In the genomic region with DNA sequence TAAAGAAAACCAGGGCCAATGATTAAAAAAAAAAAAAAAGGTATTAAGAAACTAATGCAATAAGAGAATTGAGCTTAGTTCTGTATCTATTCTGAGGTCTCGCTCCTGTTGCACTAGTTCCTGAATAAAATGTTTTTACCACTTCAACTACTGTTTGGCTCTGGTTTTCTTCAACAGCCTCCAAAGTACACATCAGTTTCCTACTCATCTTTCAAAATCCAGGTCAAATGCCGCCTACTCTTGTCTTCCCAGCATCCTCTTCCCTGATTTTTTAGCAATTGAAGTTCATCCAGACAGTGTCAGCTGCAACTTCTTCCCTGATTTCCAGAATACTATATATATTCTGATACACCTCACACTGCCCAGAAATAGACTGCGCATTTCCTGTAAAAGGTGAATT, we compare ENCODE assay signal across 12 cellular contexts. TPM values are rescaled to one million over a fixed set of nuclear protein-coding genes. Genes with fewer than 3 reads are reported as not detected.
DNase-seq lines count a peak whose midpoint lies in the region; ATAC-seq and TF ChIP-seq lines count a peak whose summit lies in the region.
"Had no signal": no experiment of that assay in that cellular context is flagged by ENCODE, and none has a peak within 500 bp of the region (broad histone marks: within the 10 kb centered on the region; RNA-seq: fewer than 3 reads in every experiment).

No MANE protein-coding gene starts in this region.

- 86% methylated on average over 3 of the region's 3 CpGs for WGBS in right lobe of liver (ENCODE audit: insufficient coverage, low coverage, low lambda C conversion rate, missing lambda C conversion rate)

- no peak for TF ChIP-seq CTCF in right lobe of liver (IDR thresholded peaks at IDR 0.05)
- TF ChIP-seq CTCF in type B pancreatic cell (conservative IDR thresholded peaks at IDR 0.05), result no peak

- H3K36me3 ChIP-seq in right lobe of liver, result no peaks in the 10 kb centered on the region
- H3K36me3 ChIP-seq: cardiac muscle cell had no signal

- peak overlapping the region; percentile 82 for H3K27ac Mint-ChIP-seq in stimulated activated naive CD8-positive, alpha-beta T cell treated with anti-CD3 and anti-CD28 coated beads, Interleukin-15, Interleukin-2, amounts not matched to agents 100 ng/mL and 50 ng/mL, for 24 hours
- no peak overlapping the region for H3K27ac Mint-ChIP-seq in activated naive CD8-positive, alpha-beta T cell treated with anti-CD3 and anti-CD28 coated beads, Interleukin-2, amount 10 ng/mL, durations not matched to agents 7 days and 5 days
- peak overlapping the region; percentile 78 for H3K27ac Mint-ChIP-seq in type B pancreatic cell
- H3K27ac Mint-ChIP-seq: CD14-positive monocyte had no signal

- ATAC-seq in stimulated activated naive CD8-positive, alpha-beta T cell treated with anti-CD3 and anti-CD28 coated beads, Interleukin-15, Interleukin-2, amounts not matched to agents 100 U/mL and 50 U/mL, for 24 hours, result no peak
- no peak for ATAC-seq in activated naive CD8-positive, alpha-beta T cell treated with anti-CD3 and anti-CD28 coated beads, Interleukin-2, amount 10 ng/mL, durations not matched to agents 7 days and 5 days (ENCODE audit: low read depth)
- ATAC-seq in right lobe of liver (peak in 3 of 4 donors; percentile 10 to 45 (median 18)), HG03139 (IDR thresholded peaks at IDR 0.05; ENCODE audit: unreplicated experiment) (no peak)

- H3K4me1 ChIP-seq in right lobe of liver, result peaks cover 0 to 27% (median 7%) of the 10 kb centered on the region in 4 donors

- H3K4me1 Mint-ChIP-seq in stimulated activated naive CD8-positive, alpha-beta T cell treated with anti-CD3 and anti-CD28 coated beads, Interleukin-15, Interleukin-2, amounts not matched to agents 100 ng/mL and 50 ng/mL, for 24 hours (ENCODE audit: low read depth), result peaks cover 32% of the 10 kb centered on the region
- H3K4me1 Mint-ChIP-seq in activated naive CD8-positive, alpha-beta T cell treated with anti-CD3 and anti-CD28 coated beads, Interleukin-2, amount 10 ng/mL, durations not matched to agents 7 days and 5 days, result peaks cover 31% of the 10 kb centered on the region
- H3K4me1 Mint-ChIP-seq in type B pancreatic cell (ENCODE audit: unreplicated experiment), result peaks cover 9% of the 10 kb centered on the region

- no peaks in the 10 kb centered on the region for H3K27me3 ChIP-seq in right lobe of liver
- H3K27me3 ChIP-seq: cardiac muscle cell had no signal

- H3K36me3 Mint-ChIP-seq in stimulated activated naive CD8-positive, alpha-beta T cell treated with anti-CD3 and anti-CD28 coated beads, Interleukin-15, Interleukin-2, amounts not matched to agents 100 ng/mL and 50 ng/mL, for 24 hours (ENCODE audit: low read depth), result peaks cover 3% of the 10 kb centered on the region
- H3K36me3 Mint-ChIP-seq in activated naive CD8-positive, alpha-beta T cell treated with anti-CD3 and anti-CD28 coated beads, Interleukin-2, amount 10 ng/mL, durations not matched to agents 7 days and 5 days, result peaks cover 12% of the 10 kb centered on the region
- peaks cover 3% of the 10 kb centered on the region for H3K36me3 Mint-ChIP-seq in type B pancreatic cell

- no peaks in the 10 kb centered on the region for H3K9me3 Mint-ChIP-seq in stimulated activated naive CD8-positive, alpha-beta T cell treated with anti-CD3 and anti-CD28 coated beads, Interleukin-15, Interleukin-2, amounts not matched to agents 100 ng/mL and 50 ng/mL, for 24 hours
- no peaks in the 10 kb centered on the region for H3K9me3 Mint-ChIP-seq in activated naive CD8-positive, alpha-beta T cell treated with anti-CD3 and anti-CD28 coated beads, Interleukin-2, amount 10 ng/mL, durations not matched to agents 7 days and 5 days
- no peaks in the 10 kb centered on the region for H3K9me3 Mint-ChIP-seq in type B pancreatic cell
- H3K9me3 Mint-ChIP-seq: CD14-positive monocyte had no signal

- intact Hi-C loops in right lobe of liver (cut with DNase I), result no loop called here

- POLR2A ChIA-PET in activated naive CD8-positive, alpha-beta T cell treated with anti-CD3 and anti-CD28 coated beads, Interleukin-2, amount 10 ng/mL, durations not matched to agents 7 days and 5 days (lab: Charles Lee), result no interaction called here

- H3K9me3 ChIP-seq in right lobe of liver, result no peaks in the 10 kb centered on the region

- H3K27me3 Mint-ChIP-seq in stimulated activated naive CD8-positive, alpha-beta T cell treated with anti-CD3 and anti-CD28 coated beads, Interleukin-15, Interleukin-2, amounts not matched to agents 100 ng/mL and 50 ng/mL, for 24 hours, result no peaks in the 10 kb centered on the region
- H3K27me3 Mint-ChIP-seq in activated naive CD8-positive, alpha-beta T cell treated with anti-CD3 and anti-CD28 coated beads, Interleukin-2, amount 10 ng/mL, durations not matched to agents 7 days and 5 days, result peaks cover 3% of the 10 kb centered on the region
- H3K27me3 Mint-ChIP-seq in type B pancreatic cell, result peaks cover 2% of the 10 kb centered on the region

- H3K27ac ChIP-seq in right lobe of liver, result no peak overlapping the region

- no peak for TF ChIP-seq POLR2A in right lobe of liver (IDR thresholded peaks at IDR 0.05)

- no peak overlapping the region for H3K4me3 ChIP-seq in right lobe of liver

- H3K4me3 Mint-ChIP-seq in stimulated activated naive CD8-positive, alpha-beta T cell treated with anti-CD3 and anti-CD28 coated beads, Interleukin-15, Interleukin-2, amounts not matched to agents 100 ng/mL and 50 ng/mL, for 24 hours, result peak overlapping the region; percentile 93
- H3K4me3 Mint-ChIP-seq in activated naive CD8-positive, alpha-beta T cell treated with anti-CD3 and anti-CD28 coated beads, Interleukin-2, amount 10 ng/mL, durations not matched to agents 7 days and 5 days, result peak overlapping the region; percentile 86
- H3K4me3 Mint-ChIP-seq in type B pancreatic cell, result peak overlapping the region; percentile 89

- DNase-seq in stimulated activated naive CD8-positive, alpha-beta T cell treated with anti-CD3 and anti-CD28 coated beads, Interleukin-15, Interleukin-2, amounts not matched to agents 100 U/mL and 50 U/mL, for 24 hours, result no peak
- no peak for DNase-seq in activated naive CD8-positive, alpha-beta T cell treated with anti-CD3 and anti-CD28 coated beads, Interleukin-2, amount 10 ng/mL, durations not matched to agents 7 days and 5 days
- DNase-seq in right lobe of liver (no peak), type B pancreatic cell (ENCODE audit: extremely low spot score, unreplicated experiment) (no peak), GOT3 (lab: John Stamatoyannopoulos, UW) (no peak), NCI-H1436 treated with DMSO at 0.1 percent for 48 hours (lab: John Stamatoyannopoulos, UW) (no peak)
- DNase-seq: NK-92 treated with Interleukin-12 subunit alpha and Interleukin-12 subunit beta, amount 100 ng/mL, for 24 hours; stimulated activated CD4-positive, alpha-beta T cell treated with anti-CD3 and anti-CD28 coated beads, Interleukin-15, amount 100 ng/mL, for 24 hours had no signal

RNA-seq across cellular contexts. Expression of gene RCBTB1, which starts 1.4 kb away (rescaled TPM):
- total RNA-seq in activated naive CD8-positive, alpha-beta T cell treated with anti-CD3 and anti-CD28 coated beads, Interleukin-2, amount 10 ng/mL, durations not matched to agents 7 days and 5 days, result 10 to 100 TPM; 18.9 to 20.6 TPM
- total RNA-seq in right lobe of liver (1 to 10 TPM; 5.8 to 9.5 (median 7.3) TPM), type B pancreatic cell (ENCODE audit: low replicate concordance) (11.3 and 30.7 TPM in 2 replicates)

RNA-seq across cellular contexts. Expression of gene ARL11, which starts 41.6 kb away (rescaled TPM):
- total RNA-seq in activated naive CD8-positive, alpha-beta T cell treated with anti-CD3 and anti-CD28 coated beads, Interleukin-2, amount 10 ng/mL, durations not matched to agents 7 days and 5 days, result 1 to 10 TPM; 3.5 to 4.3 TPM
- total RNA-seq in right lobe of liver (under 1 TPM; 0.18 to 0.53 (median 0.39) TPM), type B pancreatic cell (ENCODE audit: low replicate concordance) (0.83 TPM in 1 of 2 replicates, not detected in the other)

Comparison
In these comparisons a context has a peak if more than half of its experiments do, and no peak if none do; other contexts are left out.
1. ATAC-seq: peak in right lobe of liver (3 of 4); none in stimulated activated naive CD8-positive, alpha-beta T cell treated with anti-CD3 and anti-CD28 coated beads, Interleukin-15, Interleukin-2, amounts not matched to agents 100 U/mL and 50 U/mL, for 24 hours (single experiment), activated naive CD8-positive, alpha-beta T cell treated with anti-CD3 and anti-CD28 coated beads, Interleukin-2, amount 10 ng/mL, durations not matched to agents 7 days and 5 days (single experiment) and HG03139 (single experiment).
2. Peak in every context shown above with its lines, with median percentiles within 50 percentile points of each other: H3K4me3 Mint-ChIP-seq.